ENCODE assay signal across 8 cellular contexts in genomic region chr20:50561379-50562078, GRCh38. TPM values are rescaled to one million over a fixed set of nuclear protein-coding genes. Genes with fewer than 3 reads are reported as not detected.
A peak's percentile ranks its signal among the peaks of the same experiment; 100 is the strongest.
DNase-seq lines count a peak whose midpoint lies in the region; ATAC-seq and TF ChIP-seq lines count a peak whose summit lies in the region.

No MANE protein-coding gene starts in this region.

- peaks cover 18% of the 10 kb centered on the region; the same call in 1 of the 2 replicates for H3K36me3 ChIP-seq in OCI-LY7 (ENCODE audit: insufficient read depth, low read length)

- CTCF ChIA-PET in OCI-LY7 (lab: Charles Lee; ENCODE audit: unreplicated experiment), result no interaction called here

- H2AFZ ChIP-seq in OCI-LY7 (ENCODE audit: low read length), result no peak overlapping the region

- H3K9me2 ChIP-seq in OCI-LY7 (ENCODE audit: insufficient read depth, low read length), result no peaks in the 10 kb centered on the region

- peaks cover 38% of the 10 kb centered on the region for H3K36me3 Mint-ChIP-seq in natural killer cell treated with Interleukin-12 subunit alpha and Interleukin-12 subunit beta and Interleukin-15 and Interleukin-18, amount 100 ng/mL, for 72 hours
- H3K36me3 Mint-ChIP-seq in natural killer cell, result peaks cover 14% of the 10 kb centered on the region

- intact Hi-C loops in natural killer cell (cut with micrococcal nuclease) (no loop called here), OCI-LY7 (cut with micrococcal nuclease; ENCODE audit: unreplicated experiment) (no loop called here)

- H3K4me1 ChIP-seq in foreskin keratinocyte (peaks cover 32% of the 10 kb centered on the region), OCI-LY7 (ENCODE audit: insufficient read depth, low read length, poor library complexity, severe bottlenecking) (no peaks in the 10 kb centered on the region)

- no peaks in the 10 kb centered on the region for H4K20me1 ChIP-seq in OCI-LY7 (ENCODE audit: insufficient read depth, low read length)

- no peak overlapping the region for H3K4me3 ChIP-seq in OCI-LY7 (ENCODE audit: low read depth, low read length, poor library complexity, severe bottlenecking)

- H3K79me2 ChIP-seq in OCI-LY7 (ENCODE audit: insufficient read depth, low read depth, low read length), result no peaks in the 10 kb centered on the region

- no peaks in the 10 kb centered on the region for H3K9me3 ChIP-seq in OCI-LY7 (ENCODE audit: low read length)

- no peaks in the 10 kb centered on the region for H3K9me3 Mint-ChIP-seq in natural killer cell treated with Interleukin-12 subunit alpha and Interleukin-12 subunit beta and Interleukin-15 and Interleukin-18, amount 100 ng/mL, for 72 hours
- H3K9me3 Mint-ChIP-seq in natural killer cell, result no peaks in the 10 kb centered on the region

- peak overlapping the region; percentile 93 to 96 for H3K27ac Mint-ChIP-seq in natural killer cell treated with Interleukin-12 subunit alpha and Interleukin-12 subunit beta and Interleukin-15 and Interleukin-18, amount 100 ng/mL, for 72 hours
- H3K27ac Mint-ChIP-seq in natural killer cell, result peak overlapping the region in 1 of 2 donors; percentile 52

- TF ChIP-seq CTCF in natural killer cell (IDR thresholded peaks at IDR 0.05) (no peak), foreskin keratinocyte (conservative IDR thresholded peaks at IDR 0.05) (no peak), OCI-LY7 (conservative IDR thresholded peaks at IDR 0.05; ENCODE audit: low read length) (no peak)

- peaks cover 53 to 67% of the 10 kb centered on the region in 2 donors for H3K4me1 Mint-ChIP-seq in natural killer cell treated with Interleukin-12 subunit alpha and Interleukin-12 subunit beta and Interleukin-15 and Interleukin-18, amount 100 ng/mL, for 72 hours (ENCODE audit: low read depth in 2 of 2)
- H3K4me1 Mint-ChIP-seq in natural killer cell, result peaks cover 31 to 35% of the 10 kb centered on the region in 2 donors

- H3K27me3 ChIP-seq in foreskin keratinocyte, result no peaks in the 10 kb centered on the region

- H3K27me3 Mint-ChIP-seq in natural killer cell treated with Interleukin-12 subunit alpha and Interleukin-12 subunit beta and Interleukin-15 and Interleukin-18, amount 100 ng/mL, for 72 hours, result no peaks in the 10 kb centered on the region
- H3K27me3 Mint-ChIP-seq in natural killer cell (ENCODE audit: low read depth in 2 of 2), result no peaks in the 10 kb centered on the region

- no peak overlapping the region for H3K4me2 ChIP-seq in OCI-LY7 (ENCODE audit: low read length)

- H3K27ac ChIP-seq in foreskin keratinocyte, result peak overlapping the region; percentile 79
- H3K27ac ChIP-seq in OCI-LY7 (ENCODE audit: low read depth, low read length, poor library complexity, severe bottlenecking), result no peak overlapping the region

- no TSS peak for BruUV-seq in OCI-LY7 (replicated peaks; lab: Mats Ljungman, UMichigan)

- H3K4me3 Mint-ChIP-seq in natural killer cell treated with Interleukin-12 subunit alpha and Interleukin-12 subunit beta and Interleukin-15 and Interleukin-18, amount 100 ng/mL, for 72 hours, result peak overlapping the region; percentile 83
- no peak overlapping the region for H3K4me3 Mint-ChIP-seq in natural killer cell

- POLR2A ChIA-PET in OCI-LY7 (lab: Charles Lee), result interaction anchor here (1.2 kb wide), 1 partner anchor 14 kb away, joined by 3 read pairs; no protein-coding TSS in a partner anchor

- DNase-seq in natural killer cell treated with Interleukin-12 subunit alpha and Interleukin-12 subunit beta and Interleukin-15 and Interleukin-18, amount 100 ng/mL, for 72 hours (ENCODE audit: low spot score), result no peak
- DNase-seq in natural killer cell (no peak), activated T-cell treated with anti-CD3 and anti-CD28 coated beads for 1 hour (ENCODE audit: low read depth) (peak; percentile 22), foreskin keratinocyte (peak; percentile 89 to 96), DMS79 treated with DMSO at 0.1 percent for 48 hours (lab: John Stamatoyannopoulos, UW) (no peak), OCI-LY7 (ENCODE audit: low spot score) (no peak)
- DNase-seq in stimulated activated CD4-positive, alpha-beta T cell treated with anti-CD3 and anti-CD28 coated beads, Interleukin-1b, Interleukin-23, amount 100 ng/mL, for 24 hours (ENCODE audit: low read depth in 4 of 4, low spot score in 1 of 4), result peak; percentile 42 to 65 (median 52)

- peak; percentile 86 to 94 for ATAC-seq in natural killer cell treated with Interleukin-12 subunit alpha and Interleukin-12 subunit beta and Interleukin-15 and Interleukin-18, amount 100 ng/mL, for 72 hours
- ATAC-seq in natural killer cell (no peak), foreskin keratinocyte (peak; percentile 88), GM19397 (IDR thresholded peaks at IDR 0.05; ENCODE audit: unreplicated experiment) (no peak)

RNA-seq across cellular contexts. Expression of gene PTPN1, which starts 51.3 kb away (rescaled TPM):
- total RNA-seq in natural killer cell treated with Interleukin-12 subunit alpha and Interleukin-12 subunit beta and Interleukin-15 and Interleukin-18, amount 100 ng/mL, for 72 hours, result 100 to 1,000 TPM in 1 of 2 donors, 10 to 100 TPM in 1; 74.3 to 105 TPM
- 10 to 100 TPM; 52.9 to 64.5 (median 58.3) TPM for total RNA-seq in natural killer cell
- 74.3 and 80.5 TPM in 2 replicates for total RNA-seq in foreskin keratinocyte
- polyA plus RNA-seq in foreskin keratinocyte, result 48.8 and 49.9 TPM in 2 replicates
- 21.6 and 25.1 TPM in 2 replicates for total RNA-seq in OCI-LY7 (2014; rRNA removed; shearing (Covaris generic))
- 17.1 and 22.0 TPM in 2 replicates for total RNA-seq in OCI-LY7 (2022)

Comparison
In these comparisons a context has a peak if more than half of its experiments do, and no peak if none do; other contexts are left out.
1. ATAC-seq: peak in natural killer cell treated with Interleukin-12 subunit alpha and Interleukin-12 subunit beta and Interleukin-15 and Interleukin-18, amount 100 ng/mL, for 72 hours (2 of 2) and foreskin keratinocyte (single experiment); none in natural killer cell (0 of 3) and GM19397 (single experiment).
2. DNase-seq: peak in activated T-cell treated with anti-CD3 and anti-CD28 coated beads for 1 hour (single experiment), foreskin keratinocyte (2 of 2) and stimulated activated CD4-positive, alpha-beta T cell treated with anti-CD3 and anti-CD28 coated beads, Interleukin-1b, Interleukin-23, amount 100 ng/mL, for 24 hours (4 of 4); none in natural killer cell treated with Interleukin-12 subunit alpha and Interleukin-12 subunit beta and Interleukin-15 and Interleukin-18, amount 100 ng/mL, for 72 hours (single experiment), natural killer cell (single experiment), DMS79 treated with DMSO at 0.1 percent for 48 hours (single experiment) and OCI-LY7 (single experiment).